Comparison of ENCODE assay signal across 6 cellular contexts in genomic region chr1:183355181-183355580, GRCh38.
"Had no signal": no experiment of that assay in that cellular context is flagged by ENCODE, and none has a peak within 500 bp of the region (broad histone marks: within the 10 kb centered on the region; RNA-seq: fewer than 3 reads in every experiment).

No MANE protein-coding gene starts in this region.

- H3K27ac ChIP-seq: GM23248 had no signal

- H3K9ac ChIP-seq: GM23248 had no signal

- H3K4me3 ChIP-seq: GM23248, K562 had no signal

- ATAC-seq: K562 had no signal

- DNase-seq: GM23248, GOT3, H9, HCEC 1CT, IMR-90 had no signal

- H2AFZ ChIP-seq: GM23248 had no signal
